Comparison of ENCODE assay signal across 9 cellular contexts in genomic region chr11:68014157-68014965, GRCh38. TPM values are rescaled to one million over a fixed set of nuclear protein-coding genes. Genes with fewer than 3 reads are reported as not detected.
DNase-seq lines count a peak whose midpoint lies in the region; ATAC-seq and TF ChIP-seq lines count a peak whose summit lies in the region.
"Had no signal": no experiment of that assay in that cellular context is flagged by ENCODE, and none has a peak within 500 bp of the region (broad histone marks: within the 10 kb centered on the region; RNA-seq: fewer than 3 reads in every experiment).

No MANE protein-coding gene starts in this region.

- CTCF ChIA-PET in WTC11 (lab: Charles Lee), result interaction anchor here (1.3 kb wide), 2 partner anchors 11 to 20 kb away, joined by 3 to 5 read pairs; no protein-coding TSS in a partner anchor

- no peak overlapping the region for H3K56ac ChIP-seq in mesendoderm (ENCODE audit: low read length)

- H2BK15ac ChIP-seq in mesendoderm (replicated peaks; ENCODE audit: low read depth), result no peak overlapping the region

- H2BK120ac ChIP-seq in mesendoderm (ENCODE audit: low read depth, low read length), result no peak overlapping the region

- H3K27me3 ChIP-seq in transverse colon (no peaks in the 10 kb centered on the region), mesendoderm (ENCODE audit: insufficient read depth, low read length, poor library complexity) (no peaks in the 10 kb centered on the region)

- no peak overlapping the region for H3K4ac ChIP-seq in mesendoderm (ENCODE audit: low read depth, low read length)

- H3K9me3 Mint-ChIP-seq in WTC11, result no peaks in the 10 kb centered on the region

- no peaks in the 10 kb centered on the region for H3K79me1 ChIP-seq in mesendoderm (ENCODE audit: low read length)

- 33 to 36% methylated on average over 1 to 17 of the region's 17 CpGs for WGBS in transverse colon (ENCODE audit: low coverage in 1 of 2), 2 donors
- no CpG with 5 or more reads among the region's 17 CpGs for WGBS in mesendoderm (ENCODE audit: extremely low coverage, insufficient coverage, low lambda C conversion rate)

- no peak for TF ChIP-seq EP300 in transverse colon (IDR thresholded peaks at IDR 0.05; ENCODE audit: low read depth)

- intact Hi-C loops in transverse colon (cut with DNase I; ENCODE audit: low total_unique reads), result no loop called here

- H3K36me3 Mint-ChIP-seq in WTC11, result no peaks in the 10 kb centered on the region

- no peak overlapping the region for H2BK5ac ChIP-seq in mesendoderm (ENCODE audit: low read length)

- H3K18ac ChIP-seq in mesendoderm (ENCODE audit: low read length), result no peak overlapping the region

- no peak for ATAC-seq in WTC11

- H3K36me3 ChIP-seq in transverse colon (no peaks in the 10 kb centered on the region), mesendoderm (ENCODE audit: control insufficient read depth, insufficient read depth, low read length) (no peaks in the 10 kb centered on the region)

- no peaks in the 10 kb centered on the region for H3K79me2 ChIP-seq in mesendoderm (ENCODE audit: control insufficient read depth, insufficient read depth, low read length)

- POLR2A ChIA-PET in WTC11 (lab: Charles Lee), result no interaction called here

- H3K4me3 Mint-ChIP-seq in WTC11, result no peak overlapping the region

- no peak overlapping the region for H3K4me3 ChIP-seq in transverse colon
- no peak overlapping the region for H3K4me3 ChIP-seq in mesendoderm (ENCODE audit: low read length)

- no peak overlapping the region for H2AK5ac ChIP-seq in mesendoderm (ENCODE audit: low read length)

- no peak overlapping the region for H3K4me2 ChIP-seq in mesendoderm (ENCODE audit: low read length)

- H3K4me1 ChIP-seq in transverse colon, result peaks cover 32 to 47% (median 37%) of the 10 kb centered on the region in 4 donors
- H3K4me1 ChIP-seq in mesendoderm (ENCODE audit: control insufficient read depth, low read depth, low read length), result no peaks in the 10 kb centered on the region

- no peak overlapping the region for H4K8ac ChIP-seq in mesendoderm (ENCODE audit: low read depth, low read length)

- H3K27ac Mint-ChIP-seq in WTC11, result peak overlapping the region; percentile 33; the same call in 1 of the 2 replicates

- TF ChIP-seq CTCF in WTC11 (IDR thresholded peaks at IDR 0.05) (no peak), transverse colon (IDR thresholded peaks at IDR 0.05) (no peak)

- no peaks in the 10 kb centered on the region for H3K27me3 Mint-ChIP-seq in WTC11 (ENCODE audit: low read depth)

- DNase-seq in NCI-H510A treated with DMSO at 0.1 percent for 48 hours (lab: John Stamatoyannopoulos, UW) (peak; percentile 28), NCI-H510A (lab: John Stamatoyannopoulos, UW) (no peak), WTC11 (ENCODE audit: low spot score) (no peak), iris pigment epithelial cell (ENCODE audit: low read depth) (peak; percentile 83), transverse colon (peak; percentile 80), activated gamma-delta T cell (lab: John Stamatoyannopoulos, UW) (no peak), dedifferentiated amniotic fluid mesenchymal stem cell (ENCODE audit: extremely low spot score) (no peak), mesendoderm (no peak)
- DNase-seq: AML-193 had no signal

- peak; percentile 49 for TF ChIP-seq POLR2A in transverse colon (IDR thresholded peaks at IDR 0.05)

- H3K9me3 ChIP-seq in transverse colon, result no peaks in the 10 kb centered on the region

- H4K5ac ChIP-seq in mesendoderm (ENCODE audit: low read length), result no peak overlapping the region

- no peak overlapping the region for H3K23ac ChIP-seq in mesendoderm (ENCODE audit: low read length)

- in situ Hi-C loops in transverse colon (cut with MboI; ENCODE audit: low pct_ligation_motif_present in 1 of 4, low pct_unique_long_range_greater_than_20kb in 1 of 4, low sequenced_read_pairs in 3 of 4), result no loop called here

- no peak overlapping the region for H3K9ac ChIP-seq in mesendoderm (ENCODE audit: low read length)

- H3K27ac ChIP-seq in transverse colon, result peak overlapping the region; percentile 48 to 95 (median 58)
- H3K27ac ChIP-seq in mesendoderm (ENCODE audit: low read depth, low read length), result no peak overlapping the region

- H3K4me1 Mint-ChIP-seq in WTC11, result peaks cover 16% of the 10 kb centered on the region

TF ChIP-seq in WTC11, 78 proteins besides CTCF, POLR2A, EP300 and RAD21:
- TF ChIP-seq ZNF512 (CRISPR knock-in tag; IDR thresholded peaks at IDR 0.05; ENCODE audit: borderline replicate concordance), result no peak
- no peak for TF ChIP-seq NR3C1 (CRISPR knock-in tag; conservative IDR thresholded peaks at IDR 0.05; ENCODE audit: low read depth)
- TF ChIP-seq ZNF423 (CRISPR knock-in tag; IDR thresholded peaks at IDR 0.05), result no peak
- TF ChIP-seq ZNF121 (CRISPR knock-in tag; IDR thresholded peaks at IDR 0.05), result no peak
- no peak for TF ChIP-seq ZNF219 (CRISPR knock-in tag; IDR thresholded peaks at IDR 0.05; ENCODE audit: borderline replicate concordance)
- no peak for TF ChIP-seq EMX1 (CRISPR knock-in tag; IDR thresholded peaks at IDR 0.05)
- no peak for TF ChIP-seq TCF7 (CRISPR knock-in tag; IDR thresholded peaks at IDR 0.05; ENCODE audit: low read depth)
- no peak for TF ChIP-seq IRF2 (CRISPR knock-in tag; IDR thresholded peaks at IDR 0.05; ENCODE audit: borderline replicate concordance, low read depth)
- TF ChIP-seq USF1 (CRISPR knock-in tag; IDR thresholded peaks at IDR 0.05), result no peak
- no peak for TF ChIP-seq TEAD1 (CRISPR knock-in tag; IDR thresholded peaks at IDR 0.05)
- TF ChIP-seq SMAD3 (CRISPR knock-in tag; IDR thresholded peaks at IDR 0.05; ENCODE audit: borderline replicate concordance), result no peak
- no peak for TF ChIP-seq AR (CRISPR knock-in tag; IDR thresholded peaks at IDR 0.05)

RNA-seq across cellular contexts. Expression of gene ALDH3B1, which starts 4.2 kb away (rescaled TPM):
- total RNA-seq in WTC11 (2021), result 0.30 to 0.53 TPM (median 0.46 TPM) in 3 replicates
- 10 to 100 TPM; 12.1 to 14.9 (median 13.5) TPM for total RNA-seq in transverse colon
- 0.04 TPM for polyA plus RNA-seq in mesendoderm (2013, experiment 1 of 2)
- 0.15 TPM for polyA plus RNA-seq in mesendoderm (2013, experiment 2 of 2)

RNA-seq across cellular contexts. Expression of gene UNC93B1, which starts 10.5 kb away (rescaled TPM):
- total RNA-seq in WTC11 (2021) (27.7 to 29.7 TPM (median 27.9 TPM) in 3 replicates), transverse colon (10 to 100 TPM; 32.2 to 67.7 (median 54.7) TPM)
- 7.5 TPM for polyA plus RNA-seq in mesendoderm (2013, experiment 1 of 2)
- 7.5 TPM for polyA plus RNA-seq in mesendoderm (2013, experiment 2 of 2)

RNA-seq across cellular contexts. Expression of gene NDUFS8, which starts 16.1 kb away (rescaled TPM):
- total RNA-seq in WTC11 (2021) (221 to 247 TPM (median 240 TPM) in 3 replicates), transverse colon (100 to 1,000 TPM; 155 to 226 (median 188) TPM)
- polyA plus RNA-seq in mesendoderm (2013, experiment 1 of 2), result 113 TPM
- polyA plus RNA-seq in mesendoderm (2013, experiment 2 of 2), result 110 TPM

RNA-seq across cellular contexts. Expression of gene TCIRG1, which starts 24.5 kb away (rescaled TPM):
- 50.7 to 51.7 TPM (median 51.1 TPM) in 3 replicates for total RNA-seq in WTC11 (2021)
- 100 to 1,000 TPM; 260 to 697 (median 380) TPM for total RNA-seq in transverse colon
- 5.4 TPM for polyA plus RNA-seq in mesendoderm (2013, experiment 1 of 2)
- 5.8 TPM for polyA plus RNA-seq in mesendoderm (2013, experiment 2 of 2)

Comparison
In these comparisons a context has a peak if more than half of its experiments do, and no peak if none do; other contexts are left out.
1. DNase-seq: peak in NCI-H510A treated with DMSO at 0.1 percent for 48 hours (single experiment), iris pigment epithelial cell (single experiment) and transverse colon (single experiment); none in NCI-H510A (single experiment), WTC11 (single experiment), activated gamma-delta T cell (single experiment), dedifferentiated amniotic fluid mesenchymal stem cell (single experiment) and mesendoderm (single experiment).